ENCODE assay signal across 11 cellular contexts in the genomic region with DNA sequence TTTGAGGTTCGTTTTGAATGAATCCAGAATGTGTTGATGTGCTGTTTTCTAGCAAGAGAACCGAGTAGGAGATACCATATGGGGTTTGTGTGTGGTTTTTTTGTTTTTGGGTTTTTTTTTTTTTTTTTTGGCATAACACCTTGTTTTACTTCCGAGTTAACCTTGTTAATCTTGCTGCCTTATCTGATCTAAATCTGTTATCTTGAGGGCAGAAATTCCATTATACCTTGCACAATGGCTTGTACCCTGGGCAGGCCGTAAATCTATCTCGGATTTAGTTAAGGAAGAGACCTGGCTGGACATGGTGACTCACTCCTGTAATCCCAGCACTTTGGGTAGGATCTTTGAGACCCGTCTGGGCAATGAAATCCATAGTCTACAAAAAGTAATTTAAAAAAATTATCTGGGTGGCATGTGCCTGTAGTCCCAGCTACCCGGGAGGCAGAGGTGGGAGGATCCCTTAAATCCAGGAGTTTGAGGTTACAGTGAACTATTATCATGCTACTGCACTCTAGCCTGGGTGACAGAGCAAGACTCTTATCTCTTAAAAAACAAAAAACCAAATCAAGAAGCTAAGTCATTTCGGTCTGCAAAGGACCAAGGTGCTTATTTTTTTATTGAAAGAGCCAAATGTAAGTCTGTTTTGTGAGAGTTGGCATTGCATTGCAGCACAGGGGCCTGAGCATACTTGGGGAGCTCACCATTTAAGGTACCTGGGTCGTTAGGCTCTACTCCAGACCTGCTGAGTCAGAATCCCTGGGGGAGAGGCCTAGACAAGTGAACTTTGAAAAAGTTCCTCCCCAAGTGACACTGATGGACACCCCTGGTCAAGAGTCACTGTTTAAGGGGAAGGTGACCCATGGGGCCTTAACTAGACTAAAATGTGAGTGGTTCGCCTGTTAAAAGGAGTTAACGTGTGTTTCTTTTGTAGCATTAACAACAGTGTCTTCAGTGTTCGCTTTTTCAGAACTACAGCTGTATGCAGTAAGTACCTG. TPM values are rescaled to one million over a fixed set of nuclear protein-coding genes. Genes with fewer than 3 reads are reported as not detected.
DNase-seq lines count a peak whose midpoint lies in the region; ATAC-seq, FAIRE-seq and TF ChIP-seq lines count a peak whose summit lies in the region.
"Had no signal": no experiment of that assay in that cellular context is flagged by ENCODE, and none has a peak within 500 bp of the region (broad histone marks: within the 10 kb centered on the region; RNA-seq: fewer than 3 reads in every experiment).

No MANE protein-coding gene starts in this region.

- DNase-seq in EL (peak; percentile 61), NCI-H226 (peak; percentile 45), astrocyte (ENCODE audit: low read depth) (peak; percentile 31), mesendoderm (peak; percentile 54), NCI-H446 treated with DMSO at 0.1 percent for 48 hours (lab: John Stamatoyannopoulos, UW) (no peak), mucosa of gallbladder (ENCODE audit: low spot score) (no peak), NCI-H526 (lab: John Stamatoyannopoulos, UW) (no peak)
- DNase-seq: NCI-H1105 treated with DMSO at 0.1 percent for 48 hours had no signal

- no peaks in the 10 kb centered on the region for H3K27me3 ChIP-seq in astrocyte (ENCODE audit: insufficient read depth, low read length)
- H3K27me3 ChIP-seq in mesendoderm (ENCODE audit: insufficient read depth, low read length, poor library complexity), result no peaks in the 10 kb centered on the region

- no peak overlapping the region for H2BK120ac ChIP-seq in mesendoderm (ENCODE audit: low read depth, low read length)

- H4K5ac ChIP-seq in mesendoderm (ENCODE audit: low read length), result no peak overlapping the region

- H3K4me3 Mint-ChIP-seq in astrocyte (ENCODE audit: unreplicated experiment), result no peak overlapping the region

- H3K36me3 ChIP-seq in astrocyte (ENCODE audit: insufficient read depth, low read length), result peaks cover 40% of the 10 kb centered on the region
- peaks cover 2% of the 10 kb centered on the region for H3K36me3 ChIP-seq in mesendoderm (ENCODE audit: control insufficient read depth, insufficient read depth, low read length)

- no peak overlapping the region for H3K18ac ChIP-seq in mesendoderm (ENCODE audit: low read length)

- FAIRE-seq in astrocyte (lab: Jason Lieb, UNC), result no peak

- H4K8ac ChIP-seq in mesendoderm (ENCODE audit: low read depth, low read length), result no peak overlapping the region

- H3K79me1 ChIP-seq in mesendoderm (ENCODE audit: low read length), result peaks cover 7% of the 10 kb centered on the region

- peaks cover 31% of the 10 kb centered on the region for H3K4me1 ChIP-seq in astrocyte (ENCODE audit: insufficient read depth, low read length)
- H3K4me1 ChIP-seq in mesendoderm (ENCODE audit: control insufficient read depth, low read depth, low read length), result peaks cover 10% of the 10 kb centered on the region

- no peak overlapping the region for H2BK15ac ChIP-seq in mesendoderm (replicated peaks; ENCODE audit: low read depth)

- H3K4me3 ChIP-seq in astrocyte (ENCODE audit: insufficient read depth, low read depth, low read length) (no peak overlapping the region), mesendoderm (ENCODE audit: low read length) (no peak overlapping the region)
- H3K4me3 ChIP-seq: skin epidermis had no signal

- H4K20me1 ChIP-seq in astrocyte (ENCODE audit: insufficient read depth, low read length), result peaks cover 86% of the 10 kb centered on the region

- no peak overlapping the region for H3K56ac ChIP-seq in mesendoderm (ENCODE audit: low read length)

- peaks cover 62% of the 10 kb centered on the region for H3K79me2 ChIP-seq in astrocyte (ENCODE audit: insufficient read depth, low read length)
- peaks cover 43% of the 10 kb centered on the region for H3K79me2 ChIP-seq in mesendoderm (ENCODE audit: control insufficient read depth, insufficient read depth, low read length)

- H3K4ac ChIP-seq in mesendoderm (ENCODE audit: low read depth, low read length), result no peak overlapping the region

- no peak overlapping the region for H3K23ac ChIP-seq in mesendoderm (ENCODE audit: low read length)

- H3K27ac ChIP-seq in astrocyte (ENCODE audit: low read depth, low read length) (no peak overlapping the region), mesendoderm (ENCODE audit: low read depth, low read length) (no peak overlapping the region)

- H2AFZ ChIP-seq in astrocyte (ENCODE audit: low read depth, low read length), result no peak overlapping the region

- H2BK5ac ChIP-seq in mesendoderm (ENCODE audit: low read length), result no peak overlapping the region

- no peaks in the 10 kb centered on the region for H3K27me3 Mint-ChIP-seq in astrocyte (ENCODE audit: low read depth, unreplicated experiment)

- no peak for TF ChIP-seq CTCF in astrocyte (IDR thresholded peaks at IDR 0.05; ENCODE audit: insufficient read depth, low read depth, low read length)

- H3K27ac Mint-ChIP-seq in astrocyte (ENCODE audit: unreplicated experiment), result no peak overlapping the region

- no peaks in the 10 kb centered on the region for H3K9me3 Mint-ChIP-seq in astrocyte (ENCODE audit: unreplicated experiment)

- no peak for ATAC-seq in HG03520 (IDR thresholded peaks at IDR 0.05; ENCODE audit: unreplicated experiment)
- ATAC-seq: activated CD4-positive, CD25-positive, alpha-beta regulatory T cell treated with anti-CD3 and anti-CD28 coated beads, Interleukin-2, amount 50 U/mL, for 24 hours had no signal

- H3K36me3 Mint-ChIP-seq in astrocyte (ENCODE audit: low read depth, unreplicated experiment), result peaks cover 13% of the 10 kb centered on the region

- peaks cover 40% of the 10 kb centered on the region for H3K4me1 Mint-ChIP-seq in astrocyte (ENCODE audit: low read depth, unreplicated experiment)

- no peak overlapping the region for H3K9ac ChIP-seq in astrocyte (ENCODE audit: low read length)
- H3K9ac ChIP-seq in mesendoderm (ENCODE audit: low read length), result no peak overlapping the region

- no peak overlapping the region for H2AK5ac ChIP-seq in mesendoderm (ENCODE audit: low read length)

- WGBS in mesendoderm (ENCODE audit: extremely low coverage, insufficient coverage, low lambda C conversion rate), result no CpG with 5 or more reads among the region's 12 CpGs

- no peaks in the 10 kb centered on the region for H3K9me3 ChIP-seq in astrocyte (ENCODE audit: insufficient read depth, low read depth, low read length)

- H3K4me2 ChIP-seq in astrocyte (ENCODE audit: low read length), result peak overlapping the region; percentile 14
- no peak overlapping the region for H3K4me2 ChIP-seq in mesendoderm (ENCODE audit: low read length)

RNA-seq across cellular contexts. Expression of gene DLST, which starts 6.7 kb away (rescaled TPM):
- 83.0 and 90.6 TPM in 2 replicates for total RNA-seq in astrocyte
- polyA plus RNA-seq in mesendoderm (2013, experiment 1 of 2), result 50.0 TPM
- polyA plus RNA-seq in mesendoderm (2013, experiment 2 of 2), result 52.5 TPM
- total RNA-seq in mucosa of gallbladder, result 95.6 TPM

RNA-seq across cellular contexts. Expression of gene PROX2, which starts 12.5 kb away (rescaled TPM):
- total RNA-seq in astrocyte (not detected in 2 replicates), mucosa of gallbladder (0.06 TPM)
- 0.01 TPM for polyA plus RNA-seq in mesendoderm (2013, experiment 1 of 2)
- polyA plus RNA-seq in mesendoderm (2013, experiment 2 of 2), result 0.04 TPM

RNA-seq across cellular contexts. Expression of gene RPS6KL1, which starts 34.6 kb away (rescaled TPM):
- total RNA-seq in astrocyte (0.70 and 1.7 TPM in 2 replicates), mucosa of gallbladder (18.6 TPM)
- polyA plus RNA-seq in mesendoderm (2013, experiment 1 of 2), result 5.1 TPM
- 6.0 TPM for polyA plus RNA-seq in mesendoderm (2013, experiment 2 of 2)

Comparison
In these comparisons a context has a peak if more than half of its experiments do, and no peak if none do; other contexts are left out.
1. DNase-seq: peak in EL (single experiment), NCI-H226 (single experiment), astrocyte (single experiment) and mesendoderm (single experiment); none in NCI-H446 treated with DMSO at 0.1 percent for 48 hours (single experiment), mucosa of gallbladder (single experiment) and NCI-H526 (0 of 2).